In the genomic region with DNA sequence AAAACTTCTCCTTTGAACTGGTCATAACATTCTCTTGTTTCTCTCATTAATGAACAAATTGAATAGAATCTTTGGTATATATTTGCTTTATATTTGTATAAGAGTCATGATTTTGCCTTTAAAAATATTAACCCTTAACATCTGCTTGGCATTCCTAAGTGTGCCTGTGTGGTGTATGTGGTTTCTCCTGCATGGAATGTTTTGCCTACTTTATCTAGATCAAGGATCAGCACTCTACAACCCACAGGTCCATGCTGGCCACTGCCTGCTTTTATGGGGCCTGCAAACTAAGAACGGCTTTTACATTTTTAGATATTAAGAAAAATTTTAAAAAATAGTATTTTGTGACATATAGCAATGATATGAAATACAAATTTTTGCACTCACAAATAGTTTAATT, we compare ENCODE assay signal across 26 cellular contexts. TPM values are rescaled to one million over a fixed set of nuclear protein-coding genes. Genes with fewer than 3 reads are reported as not detected.
"Had no signal": no experiment of that assay in that cellular context is flagged by ENCODE, and none has a peak within 500 bp of the region (broad histone marks: within the 10 kb centered on the region; RNA-seq: fewer than 3 reads in every experiment).

No MANE protein-coding gene starts in this region.

- H3K4me3 Mint-ChIP-seq: activated CD4-positive, alpha-beta memory T cell treated with anti-CD3 and anti-CD28 coated beads, Interleukin-2, amount 10 ng/mL, durations not matched to agents 7 days and 5 days; activated CD4-positive, alpha-beta T cell treated with anti-CD3 and anti-CD28 coated beads, Interleukin-2, amount 10 ng/mL, durations not matched to agents 7 days and 5 days; activated naive CD4-positive, alpha-beta T cell treated with anti-CD3 and anti-CD28 coated beads for 36 hours; activated naive CD8-positive, alpha-beta T cell had no signal

- FAIRE-seq: bronchial epithelial cell, RCC 7860, TTC549 had no signal

- ATAC-seq: activated T-helper 17 cell treated with anti-CD3 and anti-CD28 coated beads, Interleukin-2, amount 50 U/mL, for 72 hours; PC-3; T-cell had no signal

- DNase-seq: activated CD4-positive, alpha-beta memory T cell treated with anti-CD3 and anti-CD28 coated beads, Interleukin-2, amount 10 ng/mL, durations not matched to agents 7 days and 5 days; activated CD4-positive, alpha-beta T cell treated with anti-CD3 and anti-CD28 coated beads, Interleukin-2, amount 10 ng/mL, durations not matched to agents 7 days and 5 days; activated CD4-positive, CD25-positive, alpha-beta regulatory T cell; activated gamma-delta T cell; activated naive CD4-positive, alpha-beta T cell treated with anti-CD3 and anti-CD28 coated beads for 36 hours; activated T-cell treated with anti-CD3 and anti-CD28 coated beads for 4 hours; activated T-cell treated with anti-CD3 and anti-CD28 coated beads, Interleukin-2, amount 50 U/mL, for 48 hours; central memory CD4-positive, alpha-beta T cell; NCI-H1048; NCI-H146; NCI-H187 treated with DMSO at 0.1 percent for 48 hours; NCI-H2081 treated with DMSO at 0.1 percent for 48 hours; NCI-H446; NCI-H524; PC-3; SHP77 treated with DMSO at 0.1 percent for 48 hours; T-cell; T-helper 2 cell; T1000 had no signal

- H3K27ac Mint-ChIP-seq: activated CD4-positive, alpha-beta memory T cell treated with anti-CD3 and anti-CD28 coated beads, Interleukin-2, amount 10 ng/mL, durations not matched to agents 7 days and 5 days; activated naive CD4-positive, alpha-beta T cell treated with anti-CD3 and anti-CD28 coated beads for 36 hours had no signal

- H3K27me3 Mint-ChIP-seq: activated naive CD8-positive, alpha-beta T cell had no signal

- H3K36me3 Mint-ChIP-seq: activated naive CD8-positive, alpha-beta T cell; T-cell had no signal

- H3K9me3 Mint-ChIP-seq: activated CD4-positive, alpha-beta memory T cell treated with anti-CD3 and anti-CD28 coated beads, Interleukin-2, amount 10 ng/mL, durations not matched to agents 7 days and 5 days; activated naive CD4-positive, alpha-beta T cell treated with anti-CD3 and anti-CD28 coated beads for 36 hours; activated T-helper 17 cell treated with anti-CD3 and anti-CD28 coated beads, Interleukin-2, amount 50 U/mL, for 72 hours; T-cell had no signal

RNA-seq across cellular contexts. Expression of gene LAMB4, which starts 4.3 kb away (rescaled TPM):
- total RNA-seq: activated CD4-positive, alpha-beta memory T cell treated with anti-CD3 and anti-CD28 coated beads, Interleukin-2, amount 10 ng/mL, durations not matched to agents 7 days and 5 days; activated CD4-positive, alpha-beta T cell treated with anti-CD3 and anti-CD28 coated beads, Interleukin-2, amount 10 ng/mL, durations not matched to agents 7 days and 5 days; activated CD8-positive, alpha-beta memory T cell treated with anti-CD3 and anti-CD28 coated beads for 36 hours; activated naive CD4-positive, alpha-beta T cell treated with anti-CD3 and anti-CD28 coated beads for 36 hours; activated T-helper 17 cell treated with anti-CD3 and anti-CD28 coated beads, Interleukin-2, amount 50 U/mL, for 72 hours; chondrocyte had no signal
